In the genomic region with DNA sequence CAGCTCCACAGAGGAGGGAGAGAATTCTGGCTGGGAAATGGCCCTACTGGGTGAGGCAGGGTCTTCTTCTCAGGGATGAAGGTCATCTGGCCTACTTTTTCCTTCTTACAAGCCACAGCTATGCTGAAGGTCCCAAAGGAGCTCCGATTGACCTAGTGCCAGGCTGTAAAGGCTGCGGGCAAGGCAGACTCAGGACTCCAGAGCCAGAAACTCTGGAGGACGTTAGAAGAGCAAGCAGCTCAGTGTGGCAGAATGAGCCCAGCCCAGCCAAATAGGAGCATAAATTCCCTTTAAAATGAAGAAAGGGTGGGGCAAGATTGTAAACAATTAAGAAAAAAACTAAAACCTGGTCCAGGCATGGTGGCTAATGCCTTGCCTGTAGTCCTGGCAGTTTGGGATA, we compare ENCODE assay signal across 25 cellular contexts.
"Had no signal": no experiment of that assay in that cellular context is flagged by ENCODE, and none has a peak within 500 bp of the region (broad histone marks: within the 10 kb centered on the region; RNA-seq: fewer than 3 reads in every experiment).

No MANE protein-coding gene starts in this region.

- H3K36me3 ChIP-seq: breast epithelium, SJSA1 had no signal

- H3K4me1 ChIP-seq: breast epithelium had no signal

- H3K27ac ChIP-seq: breast epithelium, SJSA1 had no signal

- H3K4me3 ChIP-seq: breast epithelium, SJSA1 had no signal

- H3K9me3 ChIP-seq: breast epithelium, SJSA1 had no signal

- ATAC-seq: activated CD4-positive, CD25-positive, alpha-beta regulatory T cell treated with anti-CD3 and anti-CD28 coated beads, Interleukin-2, amount 50 U/mL, for 24 hours; activated CD8-positive, alpha-beta memory T cell treated with anti-CD3 and anti-CD28 coated beads, Interleukin-2, amount 10 ng/mL, durations not matched to agents 7 days and 5 days; SK-N-SH treated with all-trans-retinoic acid at 6 μM for 48 hours had no signal

- DNase-seq: activated CD4-positive, alpha-beta T cell treated with anti-CD3 and anti-CD28 coated beads, Interleukin-2, amount 10 ng/mL, durations not matched to agents 24 days and 14 days; activated CD4-positive, alpha-beta T cell treated with anti-CD3 and anti-CD28 coated beads, Interleukin-2, amount 50 U/mL, for 48 hours; activated CD8-positive, alpha-beta memory T cell treated with anti-CD3 and anti-CD28 coated beads, Interleukin-2, amount 10 ng/mL, durations not matched to agents 7 days and 5 days; activated effector memory CD4-positive, alpha-beta T cell treated with Interleukin-2 at 50 U/mL for 16 hours; activated naive CD4-positive, alpha-beta T cell; activated T-cell treated with anti-CD3 and anti-CD28 coated beads, Interleukin-2, amount 50 U/mL, for 24 hours; aorta; caudate nucleus; Kasumi-1; KBM-7; NCI-H1092; NCI-H1417; NCI-H1930; NCI-H2171; NCI-H2227 treated with DMSO at 0.1 percent for 48 hours; NCI-H446 treated with DMSO at 0.1 percent for 48 hours; NCI-H526; NCI-H774; RPMI8226; SHP77; SW 1271 had no signal

- H3K27me3 ChIP-seq: breast epithelium, SJSA1 had no signal
